8 cellular contexts compared by ENCODE assay signal in genomic region chr21:43825936-43826622, GRCh38. TPM values are rescaled to one million over a fixed set of nuclear protein-coding genes. Genes with fewer than 3 reads are reported as not detected.
DNase-seq lines count a peak whose midpoint lies in the region; ATAC-seq, FAIRE-seq and TF ChIP-seq lines count a peak whose summit lies in the region.
"Had no signal": no experiment of that assay in that cellular context is flagged by ENCODE, and none has a peak within 500 bp of the region (broad histone marks: within the 10 kb centered on the region; RNA-seq: fewer than 3 reads in every experiment).

No MANE protein-coding gene starts in this region.

- FAIRE-seq in GM12891 (lab: Jason Lieb, UNC): no peak
- no peak for FAIRE-seq in H54 (lab: Jason Lieb, UNC)

- no TSS peak for BruUV-seq in PC-3 (replicated peaks; lab: Mats Ljungman, UMichigan)

- TF ChIP-seq POLR2A in GM12891 (IDR thresholded peaks at IDR 0.05; ENCODE audit: low read depth, low read length) (no peak), gastrocnemius medialis (IDR thresholded peaks at IDR 0.05) (peak; percentile 34 to 52), Peyer's patch (IDR thresholded peaks at IDR 0.05) (no peak), H54 (IDR thresholded peaks at IDR 0.05; ENCODE audit: low read depth, low read length) (no peak)

- H3K79me2 ChIP-seq in PC-3 (ENCODE audit: low read length): no peaks in the 10 kb centered on the region

- H3K9ac ChIP-seq in PC-3 (ENCODE audit: low read length): no peak overlapping the region

- POLR2A ChIA-PET in PC-3 (lab: Charles Lee; ENCODE audit: unreplicated experiment): no interaction called here

- H3K36me3 ChIP-seq in PC-3 (ENCODE audit: low read depth, low read length) (no peaks in the 10 kb centered on the region), gastrocnemius medialis (no peaks in the 10 kb centered on the region), Peyer's patch (no peaks in the 10 kb centered on the region)

- no peaks in the 10 kb centered on the region for H3K9me3 ChIP-seq in PC-3 (ENCODE audit: low read length)
- no peaks in the 10 kb centered on the region for H3K9me3 ChIP-seq in gastrocnemius medialis
- H3K9me3 ChIP-seq in Peyer's patch: no peaks in the 10 kb centered on the region

- H3K9me2 ChIP-seq in PC-3 (replicated peaks; ENCODE audit: low read length): no peaks in the 10 kb centered on the region

- CTCF ChIA-PET in PC-3 (lab: Charles Lee): interaction anchor here (0.7 to 1.5 kb wide), 2 partner anchors 58 to 149 kb away, joined by 3 to 4 read pairs; no protein-coding TSS in a partner anchor

- intact Hi-C loops in PC-3 (cut with micrococcal nuclease): no loop called here
- intact Hi-C loops in left cardiac atrium (cut with DNase I): no loop called here
- intact Hi-C loops in gastrocnemius medialis (cut with DNase I; ENCODE audit: low total_unique reads): loop anchor here (1.0 to 5.0 kb wide), 4 partner anchors 14 to 126 kb away; no protein-coding TSS in a partner anchor

- H3F3A ChIP-seq in PC-3 (ENCODE audit: low read length, unreplicated experiment): no peaks in the 10 kb centered on the region

- peak; percentile 45 for TF ChIP-seq CTCF in PC-3 (conservative IDR thresholded peaks at IDR 0.05; ENCODE audit: low read depth, low read length)
- TF ChIP-seq CTCF in gastrocnemius medialis (IDR thresholded peaks at IDR 0.05 in 4 of 5, conservative IDR thresholded peaks at IDR 0.05 in 1 of 5): peak; percentile 70 to 87 (median 82)
- peak in 1 of 6 experiments; percentile 22 for TF ChIP-seq CTCF in Peyer's patch (IDR thresholded peaks at IDR 0.05)

- in situ Hi-C loops in gastrocnemius medialis (cut with MboI; ENCODE audit: low sequenced_read_pairs in 4 of 4): loop anchor here in 1 of 4 donors (25.0 kb wide), 1 partner anchor 111 kb away; no protein-coding TSS in a partner anchor

- no peak overlapping the region for H3K4me3 ChIP-seq in PC-3 (ENCODE audit: low read length)
- peak overlapping the region in 2 of 4 donors; percentile 33 to 38 for H3K4me3 ChIP-seq in gastrocnemius medialis
- no peak overlapping the region for H3K4me3 ChIP-seq in Peyer's patch

- H3K4me1 ChIP-seq in PC-3 (ENCODE audit: insufficient read depth, low read length) (peaks cover 6% of the 10 kb centered on the region), gastrocnemius medialis (peaks cover 25 to 26% of the 10 kb centered on the region in 2 donors), Peyer's patch (no peaks in the 10 kb centered on the region)

- ATAC-seq in PC-3 (peak; percentile 41), left cardiac atrium (peak; percentile 22 to 36), gastrocnemius medialis (peak; percentile 88 to 91), GM19467 (IDR thresholded peaks at IDR 0.05; ENCODE audit: unreplicated experiment) (no peak)

- H3K4me2 ChIP-seq in PC-3 (ENCODE audit: low read length): peak overlapping the region; percentile 62

- H3K27me3 ChIP-seq in PC-3 (ENCODE audit: low read length): no peaks in the 10 kb centered on the region
- H3K27me3 ChIP-seq in gastrocnemius medialis: peaks cover 0 to 6% (median 0%) of the 10 kb centered on the region in 3 donors
- H3K27me3 ChIP-seq in Peyer's patch: no peaks in the 10 kb centered on the region

- no peak overlapping the region for H2AFZ ChIP-seq in PC-3 (ENCODE audit: low read length)

- DNase-seq in GM12891 (ENCODE audit: insufficient read length, low spot score) (peak; percentile 20), PC-3 (peak; percentile 43), left cardiac atrium (no peak), gastrocnemius medialis (peak; percentile 91 to 96), Peyer's patch (no peak), H54 (ENCODE audit: insufficient read length, low spot score) (no peak)
- DNase-seq: activated CD4-positive, alpha-beta T cell treated with anti-CD3 and anti-CD28 coated beads, Interleukin-2, amount 10 ng/mL, durations not matched to agents 24 days and 14 days had no signal

- H3K27ac ChIP-seq in PC-3 (ENCODE audit: low read length): no peak overlapping the region
- H3K27ac ChIP-seq in gastrocnemius medialis: peak overlapping the region; percentile 84 to 93 (median 91)
- H3K27ac ChIP-seq in Peyer's patch: no peak overlapping the region

- H4K20me1 ChIP-seq in PC-3 (ENCODE audit: low read length): no peaks in the 10 kb centered on the region

TF ChIP-seq in GM12891, 5 proteins besides CTCF, POLR2A, EP300 and RAD21:
- TF ChIP-seq TAF1 (IDR thresholded peaks at IDR 0.05; ENCODE audit: low read depth, low read length) (no peak), PAX5 (IDR thresholded peaks at IDR 0.05; ENCODE audit: insufficient read depth, low read length, severe bottlenecking) (no peak), SPI1 (IDR thresholded peaks at IDR 0.05; ENCODE audit: low read depth, low read length) (no peak), POU2F2 (IDR thresholded peaks at IDR 0.05; ENCODE audit: low read depth, low read length) (no peak), POLR2AphosphoS5 (IDR thresholded peaks at IDR 0.05; ENCODE audit: low read depth, low read length) (no peak)

RNA-seq across cellular contexts. Expression of gene RRP1, which starts 36.7 kb away (rescaled TPM):
- polyA plus RNA-seq in GM12891 (2012; ENCODE audit: low read depth, missing spikeins): 26.4 TPM
- 76.4 and 96.6 TPM in 2 replicates for total RNA-seq in PC-3 (2014; rRNA removed)
- total RNA-seq in left cardiac atrium: 10 to 100 TPM; 10.6 to 14.9 TPM
- total RNA-seq in gastrocnemius medialis: 10 to 100 TPM; 17.5 to 32.0 (median 25.1) TPM
- total RNA-seq in Peyer's patch: 10 to 100 TPM; 11.1 to 32.2 (median 12.9) TPM

RNA-seq across cellular contexts. Expression of gene AGPAT3, which starts 38.9 kb away (rescaled TPM):
- polyA plus RNA-seq in GM12891 (2012; ENCODE audit: low read depth, missing spikeins): 36.9 TPM
- total RNA-seq in PC-3 (2014; rRNA removed): 76.1 and 91.9 TPM in 2 replicates
- 10 to 100 TPM; 65.1 to 69.4 TPM for total RNA-seq in left cardiac atrium
- 100 to 1,000 TPM in 1 of 4 donors, 10 to 100 TPM in 3; 44.2 to 102 (median 59.3) TPM for total RNA-seq in gastrocnemius medialis
- 100 to 1,000 TPM in 3 of 4 donors, 10 to 100 TPM in 1; 63.5 to 225 (median 161) TPM for total RNA-seq in Peyer's patch

RNA-seq across cellular contexts. Expression of gene CSTB, which starts 50.0 kb away (rescaled TPM):
- polyA plus RNA-seq in GM12891 (2012; ENCODE audit: low read depth, missing spikeins): 46.0 TPM
- total RNA-seq in PC-3 (2014; rRNA removed): 99.2 and 151 TPM in 2 replicates
- total RNA-seq in left cardiac atrium: 10 to 100 TPM; 33.0 to 40.2 TPM
- total RNA-seq in gastrocnemius medialis: 1 to 10 TPM; 1.3 to 5.9 (median 5.2) TPM
- total RNA-seq in Peyer's patch: 10 to 100 TPM in 3 of 4 donors, 1 to 10 TPM in 1; 7.4 to 16.1 (median 13.3) TPM

Comparison
In these comparisons a context has a peak if more than half of its experiments do, and no peak if none do; other contexts are left out.
1. DNase-seq: peak in GM12891 (single experiment), PC-3 (single experiment) and gastrocnemius medialis (2 of 2); none in left cardiac atrium (single experiment), Peyer's patch (0 of 3) and H54 (single experiment).
2. POLR2A ChIP-seq: peak in gastrocnemius medialis (2 of 2); none in GM12891 (single experiment), Peyer's patch (0 of 2) and H54 (single experiment).
3. H3K27ac ChIP-seq: peak in gastrocnemius medialis (4 of 4); none in PC-3 (single experiment) and Peyer's patch (0 of 4).